ENCODE assay signal across 8 cellular contexts in genomic region chr18:36187138-36187825, GRCh38. TPM values are rescaled to one million over a fixed set of nuclear protein-coding genes. Genes with fewer than 3 reads are reported as not detected.
DNase-seq lines count a peak whose midpoint lies in the region; ATAC-seq and TF ChIP-seq lines count a peak whose summit lies in the region.

A gene with protein sequence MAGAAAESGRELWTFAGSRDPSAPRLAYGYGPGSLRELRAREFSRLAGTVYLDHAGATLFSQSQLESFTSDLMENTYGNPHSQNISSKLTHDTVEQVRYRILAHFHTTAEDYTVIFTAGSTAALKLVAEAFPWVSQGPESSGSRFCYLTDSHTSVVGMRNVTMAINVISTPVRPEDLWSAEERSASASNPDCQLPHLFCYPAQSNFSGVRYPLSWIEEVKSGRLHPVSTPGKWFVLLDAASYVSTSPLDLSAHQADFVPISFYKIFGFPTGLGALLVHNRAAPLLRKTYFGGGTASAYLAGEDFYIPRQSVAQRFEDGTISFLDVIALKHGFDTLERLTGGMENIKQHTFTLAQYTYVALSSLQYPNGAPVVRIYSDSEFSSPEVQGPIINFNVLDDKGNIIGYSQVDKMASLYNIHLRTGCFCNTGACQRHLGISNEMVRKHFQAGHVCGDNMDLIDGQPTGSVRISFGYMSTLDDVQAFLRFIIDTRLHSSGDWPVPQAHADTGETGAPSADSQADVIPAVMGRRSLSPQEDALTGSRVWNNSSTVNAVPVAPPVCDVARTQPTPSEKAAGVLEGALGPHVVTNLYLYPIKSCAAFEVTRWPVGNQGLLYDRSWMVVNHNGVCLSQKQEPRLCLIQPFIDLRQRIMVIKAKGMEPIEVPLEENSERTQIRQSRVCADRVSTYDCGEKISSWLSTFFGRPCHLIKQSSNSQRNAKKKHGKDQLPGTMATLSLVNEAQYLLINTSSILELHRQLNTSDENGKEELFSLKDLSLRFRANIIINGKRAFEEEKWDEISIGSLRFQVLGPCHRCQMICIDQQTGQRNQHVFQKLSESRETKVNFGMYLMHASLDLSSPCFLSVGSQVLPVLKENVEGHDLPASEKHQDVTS (plus strand): TSS chr18:36187497. CDS start chr18:36187540, 43 bp downstream.

- ATAC-seq in GM19324 (IDR thresholded peaks at IDR 0.05; ENCODE audit: low FRiP score, unreplicated experiment) (peak; percentile 92), HG03432 (IDR thresholded peaks at IDR 0.05; ENCODE audit: unreplicated experiment) (peak; percentile 87)

- H3K27ac ChIP-seq in iPS-18a (ENCODE audit: low read length): no peak within 1 kb of the TSS

- peaks cover 18% of the 10 kb centered on the region for H3K4me1 Mint-ChIP-seq in brain

- POLR2A ChIA-PET in BJ (lab: Charles Lee): no interaction called here

- peak within 1 kb of the TSS in 2 of 5 experiments; percentile 23 to 49 for H3K27ac Mint-ChIP-seq in brain

- peaks cover 0 to 2% (median 0%) of the 10 kb centered on the region in 5 experiments for H3K9me3 Mint-ChIP-seq in brain

- no peaks in the 10 kb centered on the region for H3K9me3 ChIP-seq in iPS-18a (ENCODE audit: control insufficient read depth, low read depth, low read length)
- H3K9me3 ChIP-seq in skeletal muscle satellite cell (replicated peaks; ENCODE audit: low read length): no peaks in the 10 kb centered on the region

- H3K36me3 Mint-ChIP-seq in brain: no peaks in the 10 kb centered on the region

- H3K36me3 ChIP-seq in BJ (ENCODE audit: control insufficient read depth, insufficient read depth, low read length) (no peaks in the 10 kb centered on the region; the same call in 1 of the 2 replicates), iPS-18a (ENCODE audit: control insufficient read depth, low read depth, low read length) (no peaks in the 10 kb centered on the region), skeletal muscle satellite cell (ENCODE audit: insufficient read depth, low read length) (no peaks in the 10 kb centered on the region)

- H3K4me3 ChIP-seq in BJ (ENCODE audit: low read depth, low read length) (peak within 1 kb of the TSS; percentile 60), iPS-18a (ENCODE audit: low read length) (peak within 1 kb of the TSS; percentile 76), skeletal muscle satellite cell (ENCODE audit: low read length) (peak within 1 kb of the TSS; percentile 97)

- H3K27me3 Mint-ChIP-seq in brain: peaks cover 29% of the 10 kb centered on the region

- no peak for TF ChIP-seq CTCF in BJ (IDR thresholded peaks at IDR 0.05; ENCODE audit: insufficient read depth, low read depth, low read length)
- TF ChIP-seq CTCF in brain (conservative IDR thresholded peaks at IDR 0.05): no peak

- H3K4me1 ChIP-seq in iPS-18a (ENCODE audit: control insufficient read depth, low read depth, low read length) (peaks cover 7% of the 10 kb centered on the region), skeletal muscle satellite cell (ENCODE audit: control insufficient read depth, insufficient read depth, low read length) (peaks cover 21% of the 10 kb centered on the region)

- H3K4me3 Mint-ChIP-seq in brain: peak within 1 kb of the TSS; percentile 87 to 93 (median 88)

- CTCF ChIA-PET in BJ (lab: Yijun Ruan, JAX): interaction anchor here (0.9 kb wide), 1 partner anchor 92 kb away, joined by 3 read pairs; no protein-coding TSS in a partner anchor

- no peaks in the 10 kb centered on the region for H3K27me3 ChIP-seq in BJ (ENCODE audit: control insufficient read depth, insufficient read depth, low read length)
- peaks cover 40% of the 10 kb centered on the region for H3K27me3 ChIP-seq in iPS-18a (ENCODE audit: control insufficient read depth, insufficient read depth, low read length)
- H3K27me3 ChIP-seq in skeletal muscle satellite cell (ENCODE audit: control insufficient read depth, insufficient read depth, low read length): no peaks in the 10 kb centered on the region

- DNase-seq in BJ (ENCODE audit: low read depth) (no peak), SW480 (ENCODE audit: low spot score) (peak; percentile 52), NK-92 (lab: John Stamatoyannopoulos, UW; ENCODE audit: unreplicated experiment) (no peak)

- peak within 1 kb of the TSS; percentile 97 for H3K4me2 ChIP-seq in skeletal muscle satellite cell (ENCODE audit: low read length)

- H3K9ac ChIP-seq in iPS-18a (ENCODE audit: low read length) (peak within 1 kb of the TSS; percentile 69), skeletal muscle satellite cell (ENCODE audit: low read depth, low read length) (peak within 1 kb of the TSS; percentile 88)

RNA-seq across cellular contexts. Expression of the gene that starts here (rescaled TPM):
- 12.5 and 12.6 TPM in 2 replicates for polyA plus RNA-seq in BJ (2011; rRNA removed)
- 19.8 and 28.9 TPM in 2 replicates for polyA minus RNA-seq in BJ (2011; rRNA and poly(A)+ RNA removed)
- polyA plus RNA-seq in brain (ENCODE audit: insufficient read depth, low read depth, low replicate concordance): 0.12 TPM
- total RNA-seq in skeletal muscle satellite cell (2012; rRNA removed): 12.2 and 17.2 TPM in 2 replicates

Comparison
In these comparisons a context has a peak if more than half of its experiments do, and no peak if none do; other contexts are left out.
1. RNA of the gene that starts here (polyA plus RNA-seq): 12.5 to 12.6 TPM in BJ; 0.12 TPM in brain (single experiment); every median in the first group is over 10 times any median in the second.
2. Peak in every context shown above with its lines, with median percentiles within 50 percentile points of each other: H3K4me3 ChIP-seq.